In the genomic region with DNA sequence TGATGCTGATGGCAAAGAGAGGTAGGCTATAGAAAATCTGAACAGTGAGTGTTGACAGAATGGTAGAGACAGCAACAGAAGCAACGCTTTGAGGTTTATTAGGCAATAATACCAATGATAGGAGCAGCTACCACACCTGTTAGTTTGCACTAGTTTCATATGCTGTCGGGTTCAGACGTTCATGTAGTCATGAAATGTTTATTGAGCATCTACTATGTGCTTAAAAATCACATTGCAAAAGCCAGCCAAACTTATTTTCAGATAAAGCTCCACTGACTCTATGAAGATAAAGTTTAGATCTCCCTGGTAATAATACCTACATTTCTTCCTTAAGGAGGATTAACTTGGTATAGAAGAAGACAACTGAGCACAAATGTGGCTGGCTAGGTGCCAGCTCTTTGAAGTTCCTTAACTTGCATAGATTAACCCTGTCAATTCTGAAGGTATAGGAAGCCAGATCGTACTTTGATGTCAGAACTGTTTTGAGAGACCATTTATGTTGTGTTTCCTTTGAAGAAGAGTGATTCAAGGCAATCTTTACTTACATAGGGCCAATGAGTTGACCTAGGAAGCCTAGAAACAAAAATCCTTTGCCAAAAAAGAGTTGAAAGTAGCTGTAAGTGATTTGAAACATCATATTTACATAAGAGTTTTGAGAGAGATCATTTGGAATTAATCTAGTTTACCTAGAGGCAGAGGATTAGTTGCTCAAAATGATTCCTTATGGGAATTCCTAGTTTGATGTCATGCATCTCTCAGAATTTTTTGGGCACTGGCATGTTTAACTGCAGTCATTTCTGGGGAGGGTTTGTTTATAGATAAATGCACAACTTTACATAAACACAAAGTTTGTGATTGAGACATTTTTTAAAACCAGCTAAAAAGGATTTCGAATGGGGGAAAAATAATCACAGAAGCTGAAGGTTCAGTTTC, we compare ENCODE assay signal across 2 cellular contexts.
TF ChIP-seq lines count a peak whose summit lies in the region.

No MANE protein-coding gene starts in this region.

TF ChIP-seq in IMR-90, 13 proteins besides CTCF, POLR2A, EP300 and RAD21:
- no peak for TF ChIP-seq FOS (IDR thresholded peaks at IDR 0.05; ENCODE audit: low read depth, low read length)
- TF ChIP-seq BHLHE40 (IDR thresholded peaks at IDR 0.05; ENCODE audit: low read depth, low read length), result no peak
- TF ChIP-seq MXI1 (IDR thresholded peaks at IDR 0.05; ENCODE audit: borderline replicate concordance, low read depth, low read length), result no peak
- TF ChIP-seq SMC3 (IDR thresholded peaks at IDR 0.05; ENCODE audit: low read depth, low read length), result no peak
- TF ChIP-seq RFX5 (IDR thresholded peaks at IDR 0.05; ENCODE audit: low read depth, low read length), result no peak

TF ChIP-seq in K562, 482 proteins besides CTCF, POLR2A, EP300 and RAD21:
- TF ChIP-seq PHTF2 (CRISPR knock-in tag; IDR thresholded peaks at IDR 0.05) (no peak), NFIC (IDR thresholded peaks at IDR 0.05) (peak; percentile 93), HNRNPL (IDR thresholded peaks at IDR 0.05; ENCODE audit: low read depth, low read length) (no peak), SP2 (IDR thresholded peaks at IDR 0.05; ENCODE audit: extremely low read depth, low read depth, low read length, poor library complexity, severe bottlenecking) (no peak), RBM25 (IDR thresholded peaks at IDR 0.05; ENCODE audit: low read depth, low read length, severe bottlenecking) (peak; percentile 35), NFIX (CRISPR knock-in tag; IDR thresholded peaks at IDR 0.05; ENCODE audit: low read depth) (peak; percentile 76)
TF ChIP-seq in K562: peak in this region for 3.
